In the genomic region with DNA sequence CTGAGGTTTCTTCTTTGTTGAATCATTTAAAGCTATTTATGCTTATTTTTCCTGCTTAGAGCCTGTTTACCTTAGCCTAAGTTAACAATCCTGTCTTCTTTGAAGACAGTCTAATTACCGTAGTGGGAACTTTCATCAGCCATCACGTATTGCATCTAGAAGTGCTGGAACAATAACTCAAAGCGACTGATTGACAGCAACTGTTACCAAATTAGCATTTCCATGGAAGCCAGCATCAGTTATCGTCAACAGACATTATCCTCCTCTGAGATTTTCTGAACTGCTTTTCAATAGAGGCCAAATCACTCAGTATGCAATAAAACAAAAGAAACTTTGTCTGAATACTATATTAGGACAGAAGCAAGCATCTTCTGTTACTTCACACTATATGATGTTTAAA, we compare ENCODE assay signal across 22 cellular contexts.
A peak's percentile ranks its signal among the peaks of the same experiment; 100 is the strongest.
DNase-seq lines count a peak whose midpoint lies in the region; FAIRE-seq and TF ChIP-seq lines count a peak whose summit lies in the region.
"Had no signal": no experiment of that assay in that cellular context is flagged by ENCODE, and none has a peak within 500 bp of the region (broad histone marks: within the 10 kb centered on the region; RNA-seq: fewer than 3 reads in every experiment).

No MANE protein-coding gene starts in this region.

- H3K4me3 Mint-ChIP-seq in neural crest cell (peak overlapping the region; percentile 61), endothelial cell (ENCODE audit: unreplicated experiment) (no peak overlapping the region)
- H3K4me3 Mint-ChIP-seq: CD8-positive, alpha-beta memory T cell had no signal

- H3K4me1 Mint-ChIP-seq in neural crest cell (peaks cover 22% of the 10 kb centered on the region), endothelial cell (ENCODE audit: unreplicated experiment) (no peaks in the 10 kb centered on the region)
- H3K4me1 Mint-ChIP-seq: CD8-positive, alpha-beta memory T cell had no signal

- H3K27ac Mint-ChIP-seq in neural crest cell (ENCODE audit: unreplicated experiment) (peak overlapping the region; percentile 87), endothelial cell (ENCODE audit: unreplicated experiment) (no peak overlapping the region)
- H3K27ac Mint-ChIP-seq: CD8-positive, alpha-beta memory T cell had no signal

- DNase-seq in NCI-H82 (lab: John Stamatoyannopoulos, UW) = peak; percentile 12
- no peak for DNase-seq in NCI-H82 treated with DMSO at 0.1 percent for 48 hours (lab: John Stamatoyannopoulos, UW; ENCODE audit: unreplicated experiment)
- peak; percentile 6 for DNase-seq in astrocyte of the hippocampus (ENCODE audit: low read depth, low spot score)
- DNase-seq in neural crest cell (ENCODE audit: low read depth, low spot score) = no peak
- DNase-seq in urothelium cell line (ENCODE audit: low spot score) = no peak
- no peak for DNase-seq in right atrium auricular region (ENCODE audit: low spot score)
- DNase-seq in endothelial cell (ENCODE audit: low spot score) = no peak
- DNase-seq: AML-193; CD8-positive, alpha-beta memory T cell; EL; GF-D8; Kasumi-1; MG63; NCI-H187 treated with DMSO at 0.1 percent for 48 hours; NCI-H2171; NCI-H526; NK-92 treated with Interleukin-12 subunit alpha and Interleukin-12 subunit beta, amount 100 ng/mL, for 24 hours; SIG-M5; SK-N-SH had no signal

- H3K36me3 Mint-ChIP-seq in neural crest cell (ENCODE audit: low read depth) (peaks cover 6% of the 10 kb centered on the region), endothelial cell (ENCODE audit: low read depth, unreplicated experiment) (no peaks in the 10 kb centered on the region)
- H3K36me3 Mint-ChIP-seq: CD8-positive, alpha-beta memory T cell had no signal

- H3K4me1 ChIP-seq in right atrium auricular region = no peaks in the 10 kb centered on the region

- no peak for FAIRE-seq in urothelium cell line (lab: Jason Lieb, UNC)
- FAIRE-seq: D721Med, H54 had no signal

- H3K9me3 ChIP-seq in right atrium auricular region = no peaks in the 10 kb centered on the region
- H3K9me3 ChIP-seq: MG63, SK-N-SH had no signal

- TF ChIP-seq CTCF in neural crest cell (conservative IDR thresholded peaks at IDR 0.05) (no peak), right atrium auricular region (IDR thresholded peaks at IDR 0.05) (no peak), endothelial cell (IDR thresholded peaks at IDR 0.05; ENCODE audit: unreplicated experiment) (no peak)

- H3K27ac ChIP-seq in right atrium auricular region = no peak overlapping the region
- H3K27ac ChIP-seq: C4-2B had no signal

- H3K36me3 ChIP-seq in right atrium auricular region = no peaks in the 10 kb centered on the region
- H3K36me3 ChIP-seq: MG63 had no signal

- no peak overlapping the region for H3K4me3 ChIP-seq in right atrium auricular region
- H3K4me3 ChIP-seq: MG63 had no signal

- H3K9me3 Mint-ChIP-seq in neural crest cell (no peaks in the 10 kb centered on the region), endothelial cell (ENCODE audit: unreplicated experiment) (no peaks in the 10 kb centered on the region)
- H3K9me3 Mint-ChIP-seq: CD8-positive, alpha-beta memory T cell had no signal

- no peaks in the 10 kb centered on the region for H3K27me3 ChIP-seq in right atrium auricular region
- H3K27me3 ChIP-seq: MG63 had no signal

- no peaks in the 10 kb centered on the region for H3K27me3 Mint-ChIP-seq in neural crest cell (ENCODE audit: low read depth)
- no peaks in the 10 kb centered on the region for H3K27me3 Mint-ChIP-seq in endothelial cell (ENCODE audit: unreplicated experiment)
- H3K27me3 Mint-ChIP-seq: CD8-positive, alpha-beta memory T cell had no signal

Comparison
In these comparisons a context has a peak if more than half of its experiments do, and no peak if none do; other contexts are left out.
1. DNase-seq: peak in NCI-H82 (single experiment) and astrocyte of the hippocampus (single experiment); none in NCI-H82 treated with DMSO at 0.1 percent for 48 hours (single experiment), neural crest cell (single experiment), urothelium cell line (single experiment), right atrium auricular region (single experiment) and endothelial cell (single experiment).